ENCODE assay signal across 1 cellular context in genomic region chr20:18401305-18401704, GRCh38.
A peak's percentile ranks its signal among the peaks of the same experiment; 100 is the strongest.
TF ChIP-seq lines count a peak whose summit lies in the region.

No MANE protein-coding gene starts in this region.

TF ChIP-seq in HepG2, 621 proteins besides CTCF, POLR2A, EP300 and RAD21:
- peak; percentile 100 for TF ChIP-seq ZNF331 (CRISPR knock-in tag; IDR thresholded peaks at IDR 0.05)
- TF ChIP-seq ZNF780A (CRISPR knock-in tag; IDR thresholded peaks at IDR 0.05), result no peak
- no peak for TF ChIP-seq ZNF569 (CRISPR knock-in tag; IDR thresholded peaks at IDR 0.05; ENCODE audit: borderline replicate concordance)
- TF ChIP-seq KLF9 (CRISPR knock-in tag; IDR thresholded peaks at IDR 0.05; ENCODE audit: low read depth), result no peak
- TF ChIP-seq BHLHE40 (IDR thresholded peaks at IDR 0.05; ENCODE audit: low read length), result no peak
